ENCODE assay signal across 10 cellular contexts in genomic region chr5:138468966-138469539, GRCh38. TPM values are rescaled to one million over a fixed set of nuclear protein-coding genes. Genes with fewer than 3 reads are reported as not detected.
A peak's percentile ranks its signal among the peaks of the same experiment; 100 is the strongest.
DNase-seq lines count a peak whose midpoint lies in the region; TF ChIP-seq lines count a peak whose summit lies in the region.
"Had no signal": no experiment of that assay in that cellular context is flagged by ENCODE, and none has a peak within 500 bp of the region (broad histone marks: within the 10 kb centered on the region; RNA-seq: fewer than 3 reads in every experiment).

No MANE protein-coding gene starts in this region.

- POLR2A ChIA-PET in Caco-2 (lab: Charles Lee): no interaction called here

- TF ChIP-seq CTCF in Caco-2 (IDR thresholded peaks at IDR 0.05; ENCODE audit: insufficient read depth in 1 of 2, low read depth in 1 of 2, low read length in 1 of 2, severe bottlenecking in 1 of 2, unreplicated experiment in 1 of 2) (no peak), osteoblast (IDR thresholded peaks at IDR 0.05; ENCODE audit: extremely low read depth, low read depth, low read length) (no peak)

- peak overlapping the region; percentile 85 for H3K4me2 ChIP-seq in osteoblast (ENCODE audit: insufficient read depth, low read length)

- H3K27ac ChIP-seq in HUES48 (ENCODE audit: low read depth, low read length): peak overlapping the region; percentile 5
- peak overlapping the region; percentile 15 for H3K27ac ChIP-seq in osteoblast (ENCODE audit: low read depth, low read length)

- H3K4me3 Mint-ChIP-seq in Caco-2 (ENCODE audit: unreplicated experiment): peak overlapping the region; percentile 73
- no peak overlapping the region for H3K4me3 Mint-ChIP-seq in T-helper 2 cell treated with Interferon-gamma antibody and Interleukin-4, amounts not matched to agents 5 μg/mL and 100 μg/mL, for 36 hours

- no peak overlapping the region for H3K9ac ChIP-seq in HUES48 (ENCODE audit: low read depth, low read length)

- H4K20me1 ChIP-seq in osteoblast (ENCODE audit: insufficient read depth, low read length): peaks cover 47% of the 10 kb centered on the region

- H3K27ac Mint-ChIP-seq in Caco-2 (ENCODE audit: unreplicated experiment): peak overlapping the region; percentile 96
- no peak overlapping the region for H3K27ac Mint-ChIP-seq in T-helper 2 cell treated with Interferon-gamma antibody and Interleukin-4, amounts not matched to agents 5 μg/mL and 100 μg/mL, for 36 hours

- intact Hi-C loops in Caco-2 (cut with micrococcal nuclease; ENCODE audit: unreplicated experiment): no loop called here

- no peaks in the 10 kb centered on the region for H3K27me3 ChIP-seq in Caco-2 (replicated peaks; ENCODE audit: control insufficient read depth, insufficient read depth, low read length)
- H3K27me3 ChIP-seq in HUES48 (ENCODE audit: control insufficient read depth, insufficient read depth, low read length): peaks cover 23% of the 10 kb centered on the region
- H3K27me3 ChIP-seq in osteoblast (ENCODE audit: insufficient read depth, low read length): no peaks in the 10 kb centered on the region

- no TSS peak for BruUV-seq in Caco-2 (replicated peaks; lab: Mats Ljungman, UMichigan)

- peaks cover 6% of the 10 kb centered on the region for H3K27me3 Mint-ChIP-seq in Caco-2 (ENCODE audit: insufficient read depth, unreplicated experiment)
- H3K27me3 Mint-ChIP-seq in T-helper 2 cell treated with Interferon-gamma antibody and Interleukin-4, amounts not matched to agents 5 μg/mL and 100 μg/mL, for 36 hours (ENCODE audit: low read depth): peaks cover 18% of the 10 kb centered on the region

- peaks cover 43% of the 10 kb centered on the region for H3K4me1 Mint-ChIP-seq in Caco-2 (ENCODE audit: low read depth, unreplicated experiment)
- peaks cover 11% of the 10 kb centered on the region for H3K4me1 Mint-ChIP-seq in T-helper 2 cell treated with Interferon-gamma antibody and Interleukin-4, amounts not matched to agents 5 μg/mL and 100 μg/mL, for 36 hours (ENCODE audit: low read depth)

- CTCF ChIA-PET in Caco-2 (lab: Charles Lee): no interaction called here

- H3K36me3 ChIP-seq in Caco-2 (ENCODE audit: control insufficient read depth, insufficient read depth, low read length): peaks cover 9% of the 10 kb centered on the region
- peaks cover 15% of the 10 kb centered on the region for H3K36me3 ChIP-seq in HUES48 (ENCODE audit: control insufficient read depth, insufficient read depth, low read length)
- peaks cover 28% of the 10 kb centered on the region for H3K36me3 ChIP-seq in osteoblast (ENCODE audit: insufficient read depth, low read length)

- H3K4me1 ChIP-seq in Caco-2: peaks cover 10% of the 10 kb centered on the region
- peaks cover 5% of the 10 kb centered on the region for H3K4me1 ChIP-seq in HUES48 (ENCODE audit: control insufficient read depth, insufficient read depth, low read length)
- peaks cover 17% of the 10 kb centered on the region for H3K4me1 ChIP-seq in osteoblast (ENCODE audit: insufficient read depth, low read length)

- no peaks in the 10 kb centered on the region for H3K9me3 Mint-ChIP-seq in Caco-2 (ENCODE audit: unreplicated experiment)
- no peaks in the 10 kb centered on the region for H3K9me3 Mint-ChIP-seq in T-helper 2 cell treated with Interferon-gamma antibody and Interleukin-4, amounts not matched to agents 5 μg/mL and 100 μg/mL, for 36 hours

- peaks cover 98% of the 10 kb centered on the region for H3K36me3 Mint-ChIP-seq in Caco-2 (ENCODE audit: insufficient read depth, unreplicated experiment)
- H3K36me3 Mint-ChIP-seq in T-helper 2 cell treated with Interferon-gamma antibody and Interleukin-4, amounts not matched to agents 5 μg/mL and 100 μg/mL, for 36 hours (ENCODE audit: low read depth): peaks cover 10% of the 10 kb centered on the region

- H2AFZ ChIP-seq in osteoblast (ENCODE audit: low read length): no peak overlapping the region

- H3K9me3 ChIP-seq in Caco-2: no peaks in the 10 kb centered on the region
- no peaks in the 10 kb centered on the region for H3K9me3 ChIP-seq in HUES48 (ENCODE audit: control insufficient read depth, insufficient read depth, low read length)
- no peaks in the 10 kb centered on the region for H3K9me3 ChIP-seq in osteoblast (ENCODE audit: low read depth, low read length)
- H3K9me3 ChIP-seq: MG63 had no signal

- H3K4me3 ChIP-seq in Caco-2 (ENCODE audit: low read depth, low read length) (no peak overlapping the region), HUES48 (ENCODE audit: low read depth, low read length) (no peak overlapping the region), osteoblast (ENCODE audit: insufficient read depth, low read length) (peak overlapping the region; percentile 92)
- H3K4me3 ChIP-seq: MG63 had no signal

- DNase-seq in Caco-2 (no peak), dedifferentiated amniotic fluid mesenchymal stem cell (ENCODE audit: extremely low spot score) (peak; percentile 93), osteoblast (ENCODE audit: insufficient read length, low spot score, missing footprints) (no peak), COLO668 (lab: John Stamatoyannopoulos, UW; ENCODE audit: unreplicated experiment) (no peak), HPDE6-E6E7 (ENCODE audit: extremely low spot score) (no peak)
- no peak for DNase-seq in T-helper 2 cell treated with Interferon-gamma antibody and Interleukin-4, amounts not matched to agents 5 μg/mL and 100 μg/mL, for 36 hours (ENCODE audit: low spot score)
- DNase-seq: amygdala, DMS79 had no signal

- H3K79me2 ChIP-seq in osteoblast (ENCODE audit: insufficient read depth, low read length): peaks cover 28% of the 10 kb centered on the region

RNA-seq across cellular contexts. Expression of gene EGR1, which starts 3.8 kb away (rescaled TPM):
- total RNA-seq in Caco-2 (2022) (83.7 and 84.0 TPM in 2 replicates), osteoblast (2.2 and 2.7 TPM in 2 replicates)

RNA-seq across cellular contexts. Expression of gene REEP2, which starts 30.2 kb away (rescaled TPM):
- total RNA-seq in Caco-2 (2022): 3.8 and 4.5 TPM in 2 replicates
- 1.5 and 2.2 TPM in 2 replicates for total RNA-seq in osteoblast

Comparison
In these comparisons a context has a peak if more than half of its experiments do, and no peak if none do; other contexts are left out.
1. RNA of gene EGR1, which starts 3.8 kb away (total RNA-seq): 83.7 to 84.0 TPM in Caco-2; 2.2 to 2.7 TPM in osteoblast; every median in the first group is over 10 times any median in the second.